Comparison of ENCODE assay signal across 7 cellular contexts in genomic region chr1:212700597-212700891, GRCh38. TPM values are rescaled to one million over a fixed set of nuclear protein-coding genes. Genes with fewer than 3 reads are reported as not detected.
DNase-seq lines count a peak whose midpoint lies in the region; ATAC-seq, FAIRE-seq and TF ChIP-seq lines count a peak whose summit lies in the region.

No MANE protein-coding gene starts in this region.

- H3K4me1 ChIP-seq in right cardiac atrium (ENCODE audit: control insufficient read depth, insufficient read depth, low read length) (no peaks in the 10 kb centered on the region), smooth muscle cell (ENCODE audit: low read depth) (peaks cover 11% of the 10 kb centered on the region)

- intact Hi-C loops in right cardiac atrium (cut with DNase I), result no loop called here

- H3K9me3 ChIP-seq in right cardiac atrium (ENCODE audit: control insufficient read depth, low read length) (no peaks in the 10 kb centered on the region), smooth muscle cell (replicated peaks; ENCODE audit: low read depth) (no peaks in the 10 kb centered on the region)

- H3K4me2 ChIP-seq in smooth muscle cell, result peak overlapping the region; percentile 90

- no peaks in the 10 kb centered on the region for H4K20me1 ChIP-seq in smooth muscle cell (ENCODE audit: low read depth)

- H3K36me3 ChIP-seq in smooth muscle cell (ENCODE audit: low read depth), result no peaks in the 10 kb centered on the region

- peaks cover 8% of the 10 kb centered on the region for H3F3A ChIP-seq in smooth muscle cell (ENCODE audit: low read depth)

- peak overlapping the region; percentile 27 for H3K9ac ChIP-seq in smooth muscle cell (ENCODE audit: low read depth)

- no peaks in the 10 kb centered on the region for H3K79me2 ChIP-seq in smooth muscle cell (ENCODE audit: low read depth)

- ATAC-seq in GM21529 (IDR thresholded peaks at IDR 0.05; ENCODE audit: unreplicated experiment), result peak; percentile 0
- peak in 1 of 2 donors; percentile 4 for ATAC-seq in right cardiac atrium
- no peak for ATAC-seq in HG02970 (IDR thresholded peaks at IDR 0.05; ENCODE audit: low FRiP score, unreplicated experiment)
- no peak for ATAC-seq in HG03039 (IDR thresholded peaks at IDR 0.05; ENCODE audit: unreplicated experiment)

- no peak for FAIRE-seq in frontal cortex (lab: Jason Lieb, UNC)

- DNase-seq in right cardiac atrium, result no peak
- DNase-seq in smooth muscle cell (lab: John Stamatoyannopoulos, UW; ENCODE audit: unreplicated experiment), result no peak
- no peak for DNase-seq in frontal cortex (ENCODE audit: low spot score in 2 of 2)

- TF ChIP-seq CTCF in WI38 (IDR thresholded peaks at IDR 0.05; ENCODE audit: low read depth, low read length) (no peak), smooth muscle cell (IDR thresholded peaks at IDR 0.05; ENCODE audit: borderline replicate concordance, insufficient read depth, poor library complexity, severe bottlenecking) (no peak)

- H3K27me3 ChIP-seq in right cardiac atrium (ENCODE audit: control insufficient read depth, insufficient read depth) (no peaks in the 10 kb centered on the region), smooth muscle cell (ENCODE audit: low read depth) (peaks cover 17% of the 10 kb centered on the region)

- H3K4me3 ChIP-seq in WI38 (ENCODE audit: low read depth, low read length), result peak overlapping the region; percentile 63
- peak overlapping the region; percentile 57 for H3K4me3 ChIP-seq in right cardiac atrium (ENCODE audit: low read length)
- H3K4me3 ChIP-seq in smooth muscle cell, result peak overlapping the region; percentile 64

- peak overlapping the region; percentile 94 for H2AFZ ChIP-seq in smooth muscle cell (ENCODE audit: low read depth)

- no peak overlapping the region for H3K27ac ChIP-seq in right cardiac atrium (ENCODE audit: low read length)
- H3K27ac ChIP-seq in smooth muscle cell (ENCODE audit: low read depth), result no peak overlapping the region

- WGBS in right cardiac atrium, result 1% methylated on average over 16 of the region's 16 CpGs
- WGBS in smooth muscle cell (ENCODE audit: low lambda C conversion rate), result 3% methylated on average over 16 of the region's 16 CpGs

RNA-seq across cellular contexts. Expression of gene BATF3, which starts 0.9 kb away (rescaled TPM):
- total RNA-seq in right cardiac atrium (1 to 10 TPM in 2 of 4 donors, under 1 TPM in 2; 0.49 to 3.1 (median 0.94) TPM), smooth muscle cell (0.45 and 5.8 TPM in 2 replicates), frontal cortex (5.7 TPM)
- polyA plus RNA-seq in right cardiac atrium (0.75 TPM), smooth muscle cell (11.5 and 12.1 TPM in 2 replicates)
